In genomic region chr16:51767564-51767963, GRCh38 we compare ENCODE assay signal across 34 cellular contexts.
"Had no signal": no experiment of that assay in that cellular context is flagged by ENCODE, and none has a peak within 500 bp of the region (broad histone marks: within the 10 kb centered on the region; RNA-seq: fewer than 3 reads in every experiment).

No MANE protein-coding gene starts in this region.

- H3K4me3 ChIP-seq: adrenal gland, SJCRH30 had no signal

- H3K27ac ChIP-seq: adrenal gland, KMS-11, SJCRH30, VCaP had no signal

- H3K4me2 ChIP-seq: KMS-11 had no signal

- H3K4me1 ChIP-seq: adrenal gland, SJCRH30 had no signal

- ATAC-seq: activated naive CD4-positive, alpha-beta T cell treated with anti-CD3 and anti-CD28 coated beads, Interleukin-2, amount 50 U/mL, for 72 hours; activated T-cell treated with anti-CD3 and anti-CD28 coated beads, Interleukin-2, amount 50 U/mL, for 4 hours; Panc1 had no signal

- H3K9ac ChIP-seq: KMS-11 had no signal

- H3K9me3 ChIP-seq: adrenal gland, SJCRH30 had no signal

- DNase-seq: activated B cell treated with CpG ODN at 0.5 μM for 24 hours; activated CD4-positive, alpha-beta memory T cell treated with anti-CD3 and anti-CD28 coated beads for 36 hours; activated CD4-positive, alpha-beta T cell treated with anti-CD3 and anti-CD28 coated beads for 4 hours; activated CD4-positive, alpha-beta T cell treated with anti-CD3 and anti-CD28 coated beads, Interleukin-2, amount 50 U/mL, for 1 hour; activated CD4-positive, CD25-positive, alpha-beta regulatory T cell treated with anti-CD3 and anti-CD28 coated beads, Interleukin-2, amount 50 U/mL, for 72 hours; activated CD8-positive, alpha-beta memory T cell treated with anti-CD3 and anti-CD28 coated beads, Interleukin-2, amount 50 U/mL, for 4 hours; activated gamma-delta T cell treated with Interleukin-2 at 50 U/mL for 16 hours; activated naive CD4-positive, alpha-beta T cell treated with anti-CD3 and anti-CD28 coated beads for 36 hours; activated T-cell treated with anti-CD3 and anti-CD28 coated beads for 4 hours; activated T-cell treated with anti-CD3 and anti-CD28 coated beads, Interleukin-2, amount 50 U/mL, for 4 hours; adrenal gland; anterior cingulate cortex; caudate nucleus; cerebellar nuclear complex; MM.1S; MV-4-11; NCI-H1092; NCI-H146; NCI-H187; NCI-H2029 treated with DMSO at 0.1 percent for 48 hours; NCI-H2107; NCI-H2171; NCI-H510A; NCI-H526; SHP77; SJCRH30; SW 1271; T-helper 1 cell; T-helper 2 cell; T-helper 9 cell had no signal

- H3K36me3 ChIP-seq: adrenal gland, SJCRH30 had no signal
